In genomic region chr7:129218514-129219036, GRCh38 we compare ENCODE assay signal across 8 cellular contexts. TPM values are rescaled to one million over a fixed set of nuclear protein-coding genes. Genes with fewer than 3 reads are reported as not detected.
DNase-seq lines count a peak whose midpoint lies in the region; ATAC-seq, FAIRE-seq and TF ChIP-seq lines count a peak whose summit lies in the region.

No MANE protein-coding gene starts in this region.

- H3K4ac ChIP-seq in H1 (replicated peaks; ENCODE audit: insufficient read length, low read depth, low read length) (no peak overlapping the region), mesendoderm (ENCODE audit: low read depth, low read length) (no peak overlapping the region)

- WGBS in H1 (ENCODE audit: extremely low coverage in 1 of 2, insufficient coverage in 1 of 2, insufficient read length in 1 of 2, insufficient replicate concordance in 2 of 2, low coverage in 1 of 2, low lambda C conversion rate in 2 of 2, missing lambda C conversion rate in 1 of 2), 2 experiments, result 29% methylated on average over 9 of the region's 9 CpGs; no CpG with 5 or more reads in 1 of the 2 experiments
- WGBS in mesendoderm (ENCODE audit: extremely low coverage, insufficient coverage, low lambda C conversion rate), result no CpG with 5 or more reads among the region's 9 CpGs

- H3K27me3 ChIP-seq in H1 (replicated peaks in 1 of 4; ENCODE audit: control insufficient read depth in 3 of 4, extremely low read depth in 1 of 4, insufficient read depth in 3 of 4, low read length in 3 of 4) (no peaks in the 10 kb centered on the region), mesendoderm (ENCODE audit: insufficient read depth, low read length, poor library complexity) (no peaks in the 10 kb centered on the region)

- H2BK12ac ChIP-seq in H1 (ENCODE audit: low read depth, low read length), result 0 out of 2 replicates have a peak overlapping the region, but pooled peaks have one; percentile 17

- peak; percentile 85 for ATAC-seq in activated CD8-positive, alpha-beta T cell treated with anti-CD3 and anti-CD28 coated beads, Interleukin-2, amount 10 ng/mL, durations not matched to agents 7 days and 5 days
- ATAC-seq in HG03342 (IDR thresholded peaks at IDR 0.05; ENCODE audit: unreplicated experiment), result no peak

- no peak overlapping the region for H3K23ac ChIP-seq in H1 (ENCODE audit: insufficient read length)
- no peak overlapping the region for H3K23ac ChIP-seq in mesendoderm (ENCODE audit: low read length)

- H3K36me3 Mint-ChIP-seq in activated CD8-positive, alpha-beta T cell treated with anti-CD3 and anti-CD28 coated beads, Interleukin-2, amount 10 ng/mL, durations not matched to agents 7 days and 5 days (ENCODE audit: low read depth), result no peaks in the 10 kb centered on the region

- H2AK5ac ChIP-seq in H1 (ENCODE audit: low read depth, low read length) (no peak overlapping the region), mesendoderm (ENCODE audit: low read length) (no peak overlapping the region)

- no peak overlapping the region for H3K27ac ChIP-seq in H1 (ENCODE audit: low read depth, low read length)
- H3K27ac ChIP-seq in mesendoderm (ENCODE audit: low read depth, low read length), result no peak overlapping the region

- no peak overlapping the region for H2AFZ ChIP-seq in H1 (ENCODE audit: low read length)

- H3K4me2 ChIP-seq in H1 (ENCODE audit: insufficient read depth in 1 of 2, low read depth in 2 of 2, low read length in 2 of 2) (no peak overlapping the region), mesendoderm (ENCODE audit: low read length) (no peak overlapping the region)

- no peak overlapping the region for H3K14ac ChIP-seq in H1 (ENCODE audit: insufficient read length)

- H2BK5ac ChIP-seq in H1 (ENCODE audit: low read depth, low read length), result no peak overlapping the region
- no peak overlapping the region for H2BK5ac ChIP-seq in mesendoderm (ENCODE audit: low read length)

- DNase-seq in GM03348 (ENCODE audit: low spot score), result peak; percentile 92
- DNase-seq in HuH-7 (ENCODE audit: low spot score), result peak; percentile 89
- peak; percentile 5 for DNase-seq in NK-92 (lab: John Stamatoyannopoulos, UW; ENCODE audit: unreplicated experiment)
- DNase-seq in activated CD8-positive, alpha-beta T cell treated with anti-CD3 and anti-CD28 coated beads, Interleukin-2, amount 10 ng/mL, durations not matched to agents 7 days and 5 days, result peak; percentile 86
- peak; percentile 50 to 90 for DNase-seq in H1 (ENCODE audit: low read depth in 1 of 2, low spot score in 2 of 2)
- DNase-seq in mesendoderm, result peak; percentile 90
- DNase-seq in stimulated activated CD8-positive, alpha-beta memory T cell treated with anti-CD3 and anti-CD28 coated beads, Interleukin-15, amount 100 ng/mL, for 4 hours (ENCODE audit: low read depth in 2 of 2), result peak; percentile 37 to 62

- H3K36me3 ChIP-seq in H1 (ENCODE audit: control insufficient read depth in 2 of 4, insufficient read depth in 4 of 4, low read length in 3 of 4) (peaks cover 0 to 6% (median 0%) of the 10 kb centered on the region in 4 experiments; a peak in 1 of 8 replicates), mesendoderm (ENCODE audit: control insufficient read depth, insufficient read depth, low read length) (no peaks in the 10 kb centered on the region)

- H2BK20ac ChIP-seq in H1 (ENCODE audit: low read length), result no peak overlapping the region

- no peaks in the 10 kb centered on the region for H3K23me2 ChIP-seq in H1 (ENCODE audit: low read depth, low read length)

- peak; percentile 78 to 96 (median 94) for TF ChIP-seq CTCF in H1 (IDR thresholded peaks at IDR 0.05; ENCODE audit: control extremely low read depth in 1 of 3, insufficient read depth in 1 of 3, low read depth in 1 of 3, low read length in 3 of 3)

- no peak for TF ChIP-seq POLR2A in H1 (IDR thresholded peaks at IDR 0.05; ENCODE audit: control extremely low read depth in 1 of 2, low read depth in 2 of 2, low read length in 2 of 2)

- H2BK15ac ChIP-seq in H1 (ENCODE audit: low read length) (no peak overlapping the region), mesendoderm (replicated peaks; ENCODE audit: low read depth) (no peak overlapping the region)

- H3K56ac ChIP-seq in H1 (replicated peaks; ENCODE audit: insufficient read length, low read depth, low read length), result no peak overlapping the region
- H3K56ac ChIP-seq in mesendoderm (ENCODE audit: low read length), result no peak overlapping the region

- H3K4me3 ChIP-seq in H1 (ENCODE audit: extremely low read depth in 1 of 4, insufficient read depth in 2 of 4, low read depth in 3 of 4, low read length in 4 of 4), result no peak overlapping the region
- no peak overlapping the region for H3K4me3 ChIP-seq in mesendoderm (ENCODE audit: low read length)

- H4K20me1 ChIP-seq in H1 (replicated peaks in 1 of 2; ENCODE audit: control insufficient read depth in 1 of 2, insufficient read depth in 2 of 2, low read length in 2 of 2), result no peaks in the 10 kb centered on the region

- H3K4me3 Mint-ChIP-seq in activated CD8-positive, alpha-beta T cell treated with anti-CD3 and anti-CD28 coated beads, Interleukin-2, amount 10 ng/mL, durations not matched to agents 7 days and 5 days, result no peak overlapping the region

- H3K4me1 ChIP-seq in H1 (replicated peaks in 1 of 4; ENCODE audit: control insufficient read depth in 3 of 4, insufficient read depth in 4 of 4, low read length in 3 of 4), result no peaks in the 10 kb centered on the region; a peak in 1 of 7 replicates
- no peaks in the 10 kb centered on the region for H3K4me1 ChIP-seq in mesendoderm (ENCODE audit: control insufficient read depth, low read depth, low read length)

- H4K91ac ChIP-seq in H1 (replicated peaks; ENCODE audit: insufficient read length, low read length), result no peak overlapping the region

- H3K27ac Mint-ChIP-seq in activated CD8-positive, alpha-beta T cell treated with anti-CD3 and anti-CD28 coated beads, Interleukin-2, amount 10 ng/mL, durations not matched to agents 7 days and 5 days, result no peak overlapping the region

- H4K8ac ChIP-seq in H1 (ENCODE audit: extremely low read depth, insufficient read depth, low read length) (no peak overlapping the region), mesendoderm (ENCODE audit: low read depth, low read length) (no peak overlapping the region)

- peaks cover 17% of the 10 kb centered on the region for H3K4me1 Mint-ChIP-seq in activated CD8-positive, alpha-beta T cell treated with anti-CD3 and anti-CD28 coated beads, Interleukin-2, amount 10 ng/mL, durations not matched to agents 7 days and 5 days (ENCODE audit: low read depth)

- peaks cover 3 to 16% of the 10 kb centered on the region in 2 experiments; a peak in 2 of 4 replicates for H3K9me3 ChIP-seq in H1 (ENCODE audit: insufficient read depth in 2 of 2, low read depth in 1 of 2, low read length in 1 of 2)

- H3K79me1 ChIP-seq in H1 (ENCODE audit: low read depth, low read length) (no peaks in the 10 kb centered on the region), mesendoderm (ENCODE audit: low read length) (no peaks in the 10 kb centered on the region)

- no peaks in the 10 kb centered on the region for H3K9me3 Mint-ChIP-seq in activated CD8-positive, alpha-beta T cell treated with anti-CD3 and anti-CD28 coated beads, Interleukin-2, amount 10 ng/mL, durations not matched to agents 7 days and 5 days (ENCODE audit: insufficient read depth)

- no peak overlapping the region for H3K9ac ChIP-seq in H1 (replicated peaks in 1 of 4; ENCODE audit: extremely low read depth in 1 of 4, low read depth in 3 of 4, low read length in 3 of 4)
- H3K9ac ChIP-seq in mesendoderm (ENCODE audit: low read length), result no peak overlapping the region

- peak; percentile 98 to 99 for TF ChIP-seq RAD21 in H1 (IDR thresholded peaks at IDR 0.05 in 1 of 2, conservative IDR thresholded peaks at IDR 0.05 in 1 of 2; ENCODE audit: low read depth in 2 of 2, low read length in 2 of 2)

- H2BK120ac ChIP-seq in H1 (replicated peaks; ENCODE audit: low read depth, low read length) (no peak overlapping the region), mesendoderm (ENCODE audit: low read depth, low read length) (no peak overlapping the region)

- no peak overlapping the region for H4K5ac ChIP-seq in H1 (ENCODE audit: insufficient read length, low read depth, low read length)
- H4K5ac ChIP-seq in mesendoderm (ENCODE audit: low read length), result no peak overlapping the region

- no peak for TF ChIP-seq EP300 in H1 (IDR thresholded peaks at IDR 0.05; ENCODE audit: borderline replicate concordance in 1 of 2, low read depth in 2 of 2, low read length in 2 of 2)

- FAIRE-seq in H1 (lab: Jason Lieb, UNC), result peak; percentile 78

- CTCF ChIA-PET in activated CD8-positive, alpha-beta T cell treated with anti-CD3 and anti-CD28 coated beads, Interleukin-2, amount 10 ng/mL, durations not matched to agents 7 days and 5 days (lab: Charles Lee), result interaction anchor here (0.6 to 4.3 kb wide), 65 partner anchors 8 to 1539 kb away, joined by 3 to 156 read pairs (median 5); no protein-coding TSS in a partner anchor
- CTCF ChIA-PET in H1 (lab: Charles Lee; ENCODE audit: partially characterized antibody), result interaction anchor here (0.6 to 9.1 kb wide), 76 partner anchors 9 to 610 kb away, joined by 3 to 142 read pairs (median 4); partner anchors contain the start of gene STRIP2

- POLR2A ChIA-PET in activated CD8-positive, alpha-beta T cell treated with anti-CD3 and anti-CD28 coated beads, Interleukin-2, amount 10 ng/mL, durations not matched to agents 7 days and 5 days (lab: Charles Lee), result interaction anchor here (0.5 to 1.4 kb wide), 2 partner anchors 62 to 77 kb away, joined by 3 read pairs; no protein-coding TSS in a partner anchor
- POLR2A ChIA-PET in H1 (lab: Charles Lee; ENCODE audit: partially characterized antibody), result interaction anchor here (0.6 to 1.3 kb wide), 8 partner anchors 27 to 148 kb away, joined by 3 to 5 read pairs (median 3); no protein-coding TSS in a partner anchor

- no peaks in the 10 kb centered on the region for H3K27me3 Mint-ChIP-seq in activated CD8-positive, alpha-beta T cell treated with anti-CD3 and anti-CD28 coated beads, Interleukin-2, amount 10 ng/mL, durations not matched to agents 7 days and 5 days (ENCODE audit: low read depth)

- H3K18ac ChIP-seq in H1 (ENCODE audit: extremely low read depth, low read length) (no peak overlapping the region; the same call in 1 of the 2 replicates), mesendoderm (ENCODE audit: low read length) (no peak overlapping the region)

- H3K79me2 ChIP-seq in H1 (ENCODE audit: control insufficient read depth in 1 of 2, insufficient read depth in 2 of 2, low read length in 2 of 2) (no peaks in the 10 kb centered on the region), mesendoderm (ENCODE audit: control insufficient read depth, insufficient read depth, low read length) (no peaks in the 10 kb centered on the region)

RNA-seq across cellular contexts. Expression of gene AHCYL2, which starts 6.3 kb away (rescaled TPM):
- total RNA-seq in activated CD8-positive, alpha-beta T cell treated with anti-CD3 and anti-CD28 coated beads, Interleukin-2, amount 10 ng/mL, durations not matched to agents 7 days and 5 days, result 1 to 10 TPM; 7.3 to 7.6 TPM
- 25.4 and 30.5 TPM in 2 replicates for total RNA-seq in H1 (2021; fragmentation: NEBNext Ultra II Directional; extraction: Animal tissue kit (Norgen Biotek cat#: 25700))
- polyA plus RNA-seq in H1 (2011; rRNA removed), result 16.6 and 20.7 TPM in 2 replicates
- 24.5 TPM for polyA plus RNA-seq in H1 (2011; cell fraction: cytosol; rRNA removed)
- 21.5 TPM for polyA plus RNA-seq in H1 (2011; cell fraction: nucleus; rRNA removed)
- 17.0 to 21.9 TPM (median 20.4 TPM) in 4 replicates for polyA plus RNA-seq in H1 (2012, experiment 1 of 2)
- polyA plus RNA-seq in H1 (2012, experiment 2 of 2), result 2.8 TPM
- 11.9 TPM for polyA plus RNA-seq in H1 (2013, experiment 1 of 2)
- 11.6 TPM for polyA plus RNA-seq in H1 (2013, experiment 2 of 2)
- 48.6 and 60.4 TPM in 2 replicates for polyA minus RNA-seq in H1 (2011; rRNA and poly(A)+ RNA removed)
- 19.4 TPM for polyA minus RNA-seq in H1 (2011; cell fraction: cytosol; rRNA and poly(A)+ RNA removed)
- 20.4 TPM for polyA minus RNA-seq in H1 (2011; cell fraction: nucleus; rRNA and poly(A)+ RNA removed)
- polyA plus RNA-seq in mesendoderm (2013, experiment 1 of 2), result 8.3 TPM
- polyA plus RNA-seq in mesendoderm (2013, experiment 2 of 2), result 7.1 TPM

RNA-seq across cellular contexts. Expression of gene SMO, which starts 30.1 kb away (rescaled TPM):
- total RNA-seq in activated CD8-positive, alpha-beta T cell treated with anti-CD3 and anti-CD28 coated beads, Interleukin-2, amount 10 ng/mL, durations not matched to agents 7 days and 5 days, result not detected
- total RNA-seq in H1 (2021; fragmentation: NEBNext Ultra II Directional; extraction: Animal tissue kit (Norgen Biotek cat#: 25700)), result 61.2 and 64.5 TPM in 2 replicates
- 67.6 and 75.0 TPM in 2 replicates for polyA plus RNA-seq in H1 (2011; rRNA removed)
- 60.1 TPM for polyA plus RNA-seq in H1 (2011; cell fraction: cytosol; rRNA removed)
- 137 TPM for polyA plus RNA-seq in H1 (2011; cell fraction: nucleus; rRNA removed)
- polyA plus RNA-seq in H1 (2012, experiment 1 of 2), result 43.2 to 67.8 TPM (median 62.6 TPM) in 4 replicates
- 59.7 TPM for polyA plus RNA-seq in H1 (2012, experiment 2 of 2)
- polyA plus RNA-seq in H1 (2013, experiment 1 of 2), result 43.2 TPM
- polyA plus RNA-seq in H1 (2013, experiment 2 of 2), result 45.3 TPM
- polyA minus RNA-seq in H1 (2011; rRNA and poly(A)+ RNA removed), result 98.6 and 143 TPM in 2 replicates
- polyA minus RNA-seq in H1 (2011; cell fraction: cytosol; rRNA and poly(A)+ RNA removed), result 63.4 TPM
- 48.7 TPM for polyA minus RNA-seq in H1 (2011; cell fraction: nucleus; rRNA and poly(A)+ RNA removed)
- polyA plus RNA-seq in mesendoderm (2013, experiment 1 of 2), result 29.4 TPM
- polyA plus RNA-seq in mesendoderm (2013, experiment 2 of 2), result 30.0 TPM

Comparison
In these comparisons a context has a peak if more than half of its experiments do, and no peak if none do; other contexts are left out.
1. DNase-seq: peak in every context shown above with its lines; median percentile 92 in GM03348; 90 in mesendoderm; 89 in HuH-7; 86 in activated CD8-positive, alpha-beta T cell treated with anti-CD3 and anti-CD28 coated beads, Interleukin-2, amount 10 ng/mL, durations not matched to agents 7 days and 5 days; 70 in H1; 50 in stimulated activated CD8-positive, alpha-beta memory T cell treated with anti-CD3 and anti-CD28 coated beads, Interleukin-15, amount 100 ng/mL, for 4 hours; 5 in NK-92.
2. RNA of gene SMO, which starts 30.1 kb away (total RNA-seq): 61.2 to 64.5 TPM in H1; not detected in activated CD8-positive, alpha-beta T cell treated with anti-CD3 and anti-CD28 coated beads, Interleukin-2, amount 10 ng/mL, durations not matched to agents 7 days and 5 days; every median in the first group is over 10 times any median in the second.